ENCODE assay signal across 31 cellular contexts in genomic region chr6:16806363-16806762, GRCh38.
"Had no signal": no experiment of that assay in that cellular context is flagged by ENCODE, and none has a peak within 500 bp of the region (broad histone marks: within the 10 kb centered on the region; RNA-seq: fewer than 3 reads in every experiment).

No MANE protein-coding gene starts in this region.

- DNase-seq: naive thymus-derived CD8-positive, alpha-beta T cell; nephron progenitor cell; occipital lobe; ovary; posterior cingulate gyrus; psoas muscle; right cardiac atrium; spleen; stimulated activated CD4-positive, alpha-beta T cell treated with anti-CD3 and anti-CD28 coated beads, Interleukin-12 subunit alpha, Interleukin-12 subunit beta, amount 100 ng/mL, for 4 hours; stimulated activated CD4-positive, alpha-beta T cell treated with anti-CD3 and anti-CD28 coated beads, Interleukin-1b, Interleukin-23, amount 100 ng/mL, for 48 hours; stimulated activated CD4-positive, alpha-beta T cell treated with anti-CD3 and anti-CD28 coated beads, Interleukin-4, amount 100 ng/mL, for 1 hour; stimulated activated CD4-positive, alpha-beta T cell treated with anti-CD3 and anti-CD28 coated beads, Interleukin-4, amount 100 ng/mL, for 4 hours; stimulated activated CD8-positive, alpha-beta memory T cell treated with anti-CD3 and anti-CD28 coated beads, Interleukin-4, amount 100 ng/mL, for 48 hours; stimulated activated naive CD4-positive, alpha-beta T cell; stimulated activated naive CD8-positive, alpha-beta T cell treated with anti-CD3 and anti-CD28 coated beads, Interleukin-15, amount 100 ng/mL, for 72 hours; stimulated activated naive CD8-positive, alpha-beta T cell treated with anti-CD3 and anti-CD28 coated beads, Interleukin-15, Interleukin-2, amounts not matched to agents 100 U/mL and 50 U/mL, for 24 hours; substantia nigra; testis; tibial artery; transverse colon; upper lobe of left lung had no signal

- H3K27me3 ChIP-seq: ovary, spleen, suprapubic skin, testis, tibial artery, transverse colon, upper lobe of left lung, vagina had no signal

- FAIRE-seq: urothelium cell line had no signal

- ATAC-seq: naive thymus-derived CD8-positive, alpha-beta T cell; natural killer cell treated with Interleukin-12 subunit alpha and Interleukin-12 subunit beta and Interleukin-15 and Interleukin-18, amount 100 ng/mL, for 72 hours; psoas muscle; right cardiac atrium; sciatic nerve; stimulated activated memory B cell treated with anti-CD40 and anti-IgM and Interleukin-4, amounts not matched to agents 10 μg/mL and 1 μg/mL and 100 μg/mL, for 72 hours; stimulated activated naive CD8-positive, alpha-beta T cell treated with anti-CD3 and anti-CD28 coated beads, Interleukin-15, amount 100 ng/mL, for 72 hours; stimulated activated naive CD8-positive, alpha-beta T cell treated with anti-CD3 and anti-CD28 coated beads, Interleukin-15, Interleukin-2, amounts not matched to agents 100 U/mL and 50 U/mL, for 24 hours had no signal

- H3K9me3 ChIP-seq: ovary, testis, tibial artery, vagina had no signal

- H3K79me2 ChIP-seq: parathyroid adenoma had no signal

- H3K36me3 ChIP-seq: neural progenitor cell, ovary, spleen, suprapubic skin, tibial artery, transverse colon, upper lobe of left lung, vagina had no signal

- H3K27me3 Mint-ChIP-seq: naive thymus-derived CD8-positive, alpha-beta T cell had no signal

- H3K4me1 Mint-ChIP-seq: naive thymus-derived CD8-positive, alpha-beta T cell; stimulated activated memory B cell treated with anti-CD40 and anti-IgM and Interleukin-4, amounts not matched to agents 10 μg/mL and 1 μg/mL and 100 μg/mL, for 72 hours had no signal

- H3K4me3 ChIP-seq: neural progenitor cell, ovary, psoas muscle, skin epidermis, smooth muscle cell, spleen, suprapubic skin, testis, tibial artery, transverse colon, upper lobe of left lung, vagina had no signal

- H3K4me1 ChIP-seq: parathyroid adenoma, upper lobe of left lung, vagina had no signal

- H3K27ac ChIP-seq: neural progenitor cell, ovary, parathyroid adenoma, psoas muscle, skin epidermis, spleen, suprapubic skin, testis, tibial artery, transverse colon, upper lobe of left lung, vagina had no signal

- H2AFZ ChIP-seq: neural progenitor cell, parathyroid adenoma had no signal

- H3K27ac Mint-ChIP-seq: naive thymus-derived CD8-positive, alpha-beta T cell; natural killer cell treated with Interleukin-12 subunit alpha and Interleukin-12 subunit beta and Interleukin-15 and Interleukin-18, amount 100 ng/mL, for 72 hours; nephron progenitor cell; neural progenitor cell; stimulated activated memory B cell treated with anti-CD40 and anti-IgM and Interleukin-4, amounts not matched to agents 10 μg/mL and 1 μg/mL and 100 μg/mL, for 72 hours; stimulated activated naive CD8-positive, alpha-beta T cell treated with anti-CD3 and anti-CD28 coated beads, Interleukin-15, amount 100 ng/mL, for 72 hours had no signal

- H3K4me2 ChIP-seq: neural progenitor cell, smooth muscle cell had no signal

- H3K9ac ChIP-seq: neural progenitor cell, parathyroid adenoma had no signal

- H3K9me3 Mint-ChIP-seq: natural killer cell treated with Interleukin-12 subunit alpha and Interleukin-12 subunit beta and Interleukin-15 and Interleukin-18, amount 100 ng/mL, for 72 hours had no signal

- H3K36me3 Mint-ChIP-seq: stimulated activated memory B cell treated with anti-CD40 and anti-IgM and Interleukin-4, amounts not matched to agents 10 μg/mL and 1 μg/mL and 100 μg/mL, for 72 hours had no signal

- H3K4me3 Mint-ChIP-seq: naive thymus-derived CD8-positive, alpha-beta T cell; natural killer cell treated with Interleukin-12 subunit alpha and Interleukin-12 subunit beta and Interleukin-15 and Interleukin-18, amount 100 ng/mL, for 72 hours; nephron progenitor cell; neural progenitor cell; stimulated activated memory B cell treated with anti-CD40 and anti-IgM and Interleukin-4, amounts not matched to agents 10 μg/mL and 1 μg/mL and 100 μg/mL, for 72 hours; stimulated activated naive CD8-positive, alpha-beta T cell treated with anti-CD3 and anti-CD28 coated beads, Interleukin-15, amount 100 ng/mL, for 72 hours had no signal
